ENCODE assay signal across 9 cellular contexts in the genomic region with DNA sequence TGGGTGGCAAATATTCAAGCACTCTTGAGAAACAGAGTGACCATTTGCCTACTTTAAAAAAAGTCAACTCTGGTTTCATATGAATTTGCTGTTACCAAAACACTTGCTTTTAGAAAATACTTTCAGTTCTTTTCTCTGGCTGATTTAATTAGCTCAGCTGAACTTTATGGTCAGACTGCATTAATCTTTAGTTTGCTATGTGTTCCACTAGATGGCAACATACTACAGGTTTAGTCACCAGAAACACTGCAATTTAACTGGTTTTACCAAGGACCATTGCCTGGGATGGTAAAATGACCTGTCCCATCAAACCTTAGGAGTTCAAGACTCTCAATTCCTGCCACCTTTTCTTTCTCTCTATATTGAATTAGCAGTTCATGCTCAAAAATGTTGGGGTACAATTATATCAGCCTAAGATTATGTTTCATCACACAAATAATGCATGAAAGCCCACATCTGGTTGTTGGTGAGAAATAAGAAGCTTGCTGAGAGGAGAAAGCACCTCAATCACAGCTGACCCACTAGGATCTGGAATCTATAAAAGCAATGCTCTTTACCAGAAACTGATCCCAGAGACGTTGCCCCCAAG. TPM values are rescaled to one million over a fixed set of nuclear protein-coding genes. Genes with fewer than 3 reads are reported as not detected.
A peak's percentile ranks its signal among the peaks of the same experiment; 100 is the strongest.
DNase-seq lines count a peak whose midpoint lies in the region; ATAC-seq and TF ChIP-seq lines count a peak whose summit lies in the region.
"Had no signal": no experiment of that assay in that cellular context is flagged by ENCODE, and none has a peak within 500 bp of the region (broad histone marks: within the 10 kb centered on the region; RNA-seq: fewer than 3 reads in every experiment).

No MANE protein-coding gene starts in this region.

- H3K27me3 Mint-ChIP-seq in immature natural killer cell (ENCODE audit: low read depth in 3 of 3), result peaks cover 0 to 3% (median 0%) of the 10 kb centered on the region in 3 donors

- H3K9me3 Mint-ChIP-seq in immature natural killer cell, result no peaks in the 10 kb centered on the region
- H3K9me3 Mint-ChIP-seq: IgD-negative memory B cell had no signal

- peak overlapping the region in 3 of 6 donors; percentile 22 to 65 (median 29) for H3K27ac Mint-ChIP-seq in immature natural killer cell
- H3K27ac Mint-ChIP-seq: IgD-negative memory B cell had no signal

- H3K27ac ChIP-seq in AG04450 (ENCODE audit: low read depth, low read length), result no peak overlapping the region

- CTCF ChIA-PET in AG04450 (lab: Charles Lee), result interaction anchor here (0.6 to 2.2 kb wide), 20 partner anchors 9 to 1792 kb away, joined by 3 to 32 read pairs (median 6); a partner anchor contains a TSS

- TF ChIP-seq CTCF in AG04450 (IDR thresholded peaks at IDR 0.05; ENCODE audit: low read depth, low read length) (peak; percentile 65), GM12873 (IDR thresholded peaks at IDR 0.05; ENCODE audit: insufficient read depth, low read depth, low read length, missing control alignments) (peak; percentile 61)

- DNase-seq in AG04450 (ENCODE audit: low read depth, low spot score) (no peak), NCI-H2029 treated with DMSO at 0.1 percent for 48 hours (lab: John Stamatoyannopoulos, UW) (peak; percentile 39), astrocyte of the hippocampus (ENCODE audit: low read depth, low spot score) (peak; percentile 70), immature natural killer cell (peak; percentile 37 to 56 (median 48)), stromal cell of bone marrow (ENCODE audit: low read depth) (peak; percentile 38)

- H3K4me3 ChIP-seq in AG04450 (ENCODE audit: low read depth, low read length), result no peak overlapping the region

- peaks cover 4 to 7% (median 4%) of the 10 kb centered on the region in 3 donors for H3K36me3 Mint-ChIP-seq in immature natural killer cell
- H3K36me3 Mint-ChIP-seq: IgD-negative memory B cell had no signal

- peak; percentile 73 for ATAC-seq in HG02678 (IDR thresholded peaks at IDR 0.05; ENCODE audit: unreplicated experiment)
- ATAC-seq in HG03354 (IDR thresholded peaks at IDR 0.05; ENCODE audit: poor library complexity, severe bottlenecking, unreplicated experiment), result no peak

- peaks cover 77 to 97% of the 10 kb centered on the region in 2 donors for H3K4me1 Mint-ChIP-seq in immature natural killer cell

- no peak overlapping the region for H3K4me3 Mint-ChIP-seq in immature natural killer cell

- POLR2A ChIA-PET in AG04450 (lab: Yijun Ruan, JAX), result interaction anchor here (0.6 kb wide), 1 partner anchor 854 kb away, joined by 5 read pairs; no protein-coding TSS in a partner anchor

- peaks cover 13% of the 10 kb centered on the region for H3K27me3 ChIP-seq in AG04450 (ENCODE audit: control insufficient read depth, insufficient read depth, low read length)

- no peaks in the 10 kb centered on the region for H3K9me3 ChIP-seq in AG04450 (ENCODE audit: control insufficient read depth, insufficient read depth, low read length)

RNA-seq across cellular contexts. Expression of a gene that starts 14.2 kb away (rescaled TPM):
- 2.3 and 2.5 TPM in 2 replicates for polyA plus RNA-seq in AG04450 (2011; rRNA removed)
- 0.74 and 2.4 TPM in 2 replicates for polyA minus RNA-seq in AG04450 (2011; rRNA and poly(A)+ RNA removed)
- 10 to 100 TPM; 20.0 to 44.3 (median 36.1) TPM for polyA plus RNA-seq in immature natural killer cell

RNA-seq across cellular contexts. Expression of a gene that starts 42.7 kb away (rescaled TPM):
- not detected in 2 replicates for polyA plus RNA-seq in AG04450 (2011; rRNA removed)
- not detected in 2 replicates for polyA minus RNA-seq in AG04450 (2011; rRNA and poly(A)+ RNA removed)
- 1 to 10 TPM in 1 of 3 donors, under 1 TPM in 1, not detected in 1; 0.22 to 1.3 TPM for polyA plus RNA-seq in immature natural killer cell
